In the genomic region with DNA sequence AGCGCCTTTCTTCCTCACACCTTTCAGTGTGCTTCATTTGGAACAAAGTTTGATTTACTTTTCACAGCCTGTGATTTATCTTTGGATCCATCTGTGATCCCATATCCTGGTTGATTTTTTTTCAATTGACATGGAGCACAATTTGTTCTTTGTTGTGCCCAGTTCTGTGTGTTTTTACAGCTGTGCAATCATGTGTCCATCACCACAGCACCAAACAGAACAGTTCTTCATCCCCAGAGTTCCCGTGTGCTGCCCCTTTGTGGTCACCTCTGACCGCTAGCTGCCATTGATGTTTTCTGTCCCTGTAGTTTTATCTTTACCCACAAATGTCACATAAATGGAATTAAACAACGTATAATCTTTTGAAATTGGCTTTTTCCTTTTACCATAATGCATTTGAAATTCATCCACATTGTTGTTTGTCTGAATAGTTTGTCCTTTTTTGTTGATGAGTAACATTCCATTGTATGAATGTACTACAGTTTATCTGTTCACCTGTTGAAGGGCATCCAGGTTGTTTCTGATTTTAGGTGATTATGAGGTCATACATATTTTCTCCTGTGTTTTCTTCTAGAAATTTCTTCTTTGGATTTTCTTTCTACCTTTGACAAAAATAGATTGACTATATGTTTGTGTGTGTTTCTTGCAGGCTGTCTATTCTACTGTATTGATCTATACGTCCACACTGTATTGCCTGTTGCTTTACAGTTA, we compare ENCODE assay signal across 17 cellular contexts. TPM values are rescaled to one million over a fixed set of nuclear protein-coding genes. Genes with fewer than 3 reads are reported as not detected.
DNase-seq lines count a peak whose midpoint lies in the region; ATAC-seq, FAIRE-seq and TF ChIP-seq lines count a peak whose summit lies in the region.
"Had no signal": no experiment of that assay in that cellular context is flagged by ENCODE, and none has a peak within 500 bp of the region (broad histone marks: within the 10 kb centered on the region; RNA-seq: fewer than 3 reads in every experiment).

No MANE protein-coding gene starts in this region.

- no peaks in the 10 kb centered on the region for H3K9me3 ChIP-seq in SJCRH30 (replicated peaks)

- H3K4me1 Mint-ChIP-seq in progenitor cell of endocrine pancreas (ENCODE audit: low read depth) = peaks cover 12% of the 10 kb centered on the region
- H3K4me1 Mint-ChIP-seq: activated CD4-positive, alpha-beta memory T cell treated with anti-CD3 and anti-CD28 coated beads, Interleukin-2, amount 10 ng/mL, durations not matched to agents 7 days and 5 days; mesothelial cell of epicardium had no signal

- no peaks in the 10 kb centered on the region for H3K27me3 Mint-ChIP-seq in progenitor cell of endocrine pancreas
- H3K27me3 Mint-ChIP-seq: activated CD4-positive, alpha-beta memory T cell treated with anti-CD3 and anti-CD28 coated beads, Interleukin-2, amount 10 ng/mL, durations not matched to agents 7 days and 5 days had no signal

- H3K36me3 ChIP-seq in SJCRH30 = peaks cover 12% of the 10 kb centered on the region
- H3K36me3 ChIP-seq: cardiac muscle cell had no signal

- H3K4me3 Mint-ChIP-seq in progenitor cell of endocrine pancreas (ENCODE audit: low read depth) = no peak overlapping the region
- H3K4me3 Mint-ChIP-seq: activated CD4-positive, alpha-beta memory T cell treated with anti-CD3 and anti-CD28 coated beads, Interleukin-2, amount 10 ng/mL, durations not matched to agents 7 days and 5 days; mesothelial cell of epicardium had no signal

- H3K36me3 Mint-ChIP-seq in progenitor cell of endocrine pancreas (ENCODE audit: insufficient read depth) = peaks cover 5% of the 10 kb centered on the region

- H3K27ac Mint-ChIP-seq in progenitor cell of endocrine pancreas = peak overlapping the region; percentile 56
- H3K27ac Mint-ChIP-seq: activated CD4-positive, alpha-beta memory T cell treated with anti-CD3 and anti-CD28 coated beads, Interleukin-2, amount 10 ng/mL, durations not matched to agents 7 days and 5 days; mesothelial cell of epicardium had no signal

- intact Hi-C loops in Right ventricle myocardium inferior (cut with DNase I) = no loop called here

- DNase-seq in GM19239 (ENCODE audit: insufficient read length, low spot score) (no peak), SJCRH30 (peak; percentile 68 to 89), epithelial cell of proximal tubule (ENCODE audit: low read depth) (no peak), progenitor cell of endocrine pancreas (ENCODE audit: low spot score, unreplicated experiment) (no peak), cerebellum (ENCODE audit: low spot score) (no peak), DMS 273 (lab: John Stamatoyannopoulos, UW; ENCODE audit: unreplicated experiment) (no peak), NCI-H2107 (lab: John Stamatoyannopoulos, UW) (no peak), Right ventricle myocardium inferior (ENCODE audit: missing footprints) (no peak)
- DNase-seq: activated CD4-positive, alpha-beta memory T cell treated with anti-CD3 and anti-CD28 coated beads, Interleukin-2, amount 10 ng/mL, durations not matched to agents 7 days and 5 days; activated gamma-delta T cell treated with Interleukin-2 at 50 U/mL for 16 hours; stimulated activated CD4-positive, alpha-beta T cell treated with anti-CD3 and anti-CD28 coated beads, Interleukin-2, amount 100 ng/mL, for 48 hours; stimulated activated naive CD4-positive, alpha-beta T cell treated with Interleukin-2 at 50 U/mL for 16 hours; T-helper 9 cell had no signal

- H3K4me3 ChIP-seq in SJCRH30 = no peak overlapping the region
- H3K4me3 ChIP-seq in epithelial cell of proximal tubule (ENCODE audit: low read depth, low read length) = no peak overlapping the region
- H3K4me3 ChIP-seq: cardiac muscle cell had no signal

- TF ChIP-seq CTCF in epithelial cell of proximal tubule (conservative IDR thresholded peaks at IDR 0.05; ENCODE audit: low read depth, low read length) = peak; percentile 10
- no peak for TF ChIP-seq CTCF in progenitor cell of endocrine pancreas (IDR thresholded peaks at IDR 0.05; ENCODE audit: unreplicated experiment)

- no peaks in the 10 kb centered on the region for H3K27me3 ChIP-seq in SJCRH30
- H3K27me3 ChIP-seq: cardiac muscle cell had no signal

- peaks cover 16% of the 10 kb centered on the region for H3K4me1 ChIP-seq in SJCRH30

- no peak for ATAC-seq in Right ventricle myocardium inferior

- H3K27ac ChIP-seq in SJCRH30 = peak overlapping the region; percentile 71
- H3K27ac ChIP-seq: cardiac muscle cell, RWPE1 had no signal

- no peaks in the 10 kb centered on the region for H3K9me3 Mint-ChIP-seq in progenitor cell of endocrine pancreas (ENCODE audit: low read depth)
- H3K9me3 Mint-ChIP-seq: activated CD4-positive, alpha-beta memory T cell treated with anti-CD3 and anti-CD28 coated beads, Interleukin-2, amount 10 ng/mL, durations not matched to agents 7 days and 5 days; mesothelial cell of epicardium had no signal

- FAIRE-seq in GM19239 (lab: Jason Lieb, UNC) = peak; percentile 35
- FAIRE-seq: GM12892 had no signal

RNA-seq across cellular contexts. Expression of gene MIGA1, which starts 17.4 kb away (rescaled TPM):
- 8.2 and 8.8 TPM in 2 replicates for total RNA-seq in SJCRH30 (2014; rRNA removed; shearing (Covaris generic))
- 7.9 and 8.9 TPM in 2 replicates for total RNA-seq in epithelial cell of proximal tubule
- 13.8 and 14.9 TPM in 2 replicates for total RNA-seq in progenitor cell of endocrine pancreas
- total RNA-seq in cerebellum = 22.2 TPM
- 9.9 TPM for total RNA-seq in Right ventricle myocardium inferior

RNA-seq across cellular contexts. Expression of gene USP33, which starts 37.2 kb away (rescaled TPM):
- 66.5 and 77.8 TPM in 2 replicates for total RNA-seq in SJCRH30 (2014; rRNA removed; shearing (Covaris generic))
- total RNA-seq in epithelial cell of proximal tubule = 41.1 and 44.1 TPM in 2 replicates
- 89.1 and 92.2 TPM in 2 replicates for total RNA-seq in progenitor cell of endocrine pancreas
- total RNA-seq in cerebellum = 192 TPM
- total RNA-seq in Right ventricle myocardium inferior = 26.9 TPM

Comparison
In these comparisons a context has a peak if more than half of its experiments do, and no peak if none do; other contexts are left out.
1. DNase-seq: peak in SJCRH30 (2 of 2); none in GM19239 (single experiment), epithelial cell of proximal tubule (single experiment), progenitor cell of endocrine pancreas (single experiment), cerebellum (single experiment), DMS 273 (single experiment), NCI-H2107 (single experiment) and Right ventricle myocardium inferior (single experiment).